8 cellular contexts compared by ENCODE assay signal in the genomic region with DNA sequence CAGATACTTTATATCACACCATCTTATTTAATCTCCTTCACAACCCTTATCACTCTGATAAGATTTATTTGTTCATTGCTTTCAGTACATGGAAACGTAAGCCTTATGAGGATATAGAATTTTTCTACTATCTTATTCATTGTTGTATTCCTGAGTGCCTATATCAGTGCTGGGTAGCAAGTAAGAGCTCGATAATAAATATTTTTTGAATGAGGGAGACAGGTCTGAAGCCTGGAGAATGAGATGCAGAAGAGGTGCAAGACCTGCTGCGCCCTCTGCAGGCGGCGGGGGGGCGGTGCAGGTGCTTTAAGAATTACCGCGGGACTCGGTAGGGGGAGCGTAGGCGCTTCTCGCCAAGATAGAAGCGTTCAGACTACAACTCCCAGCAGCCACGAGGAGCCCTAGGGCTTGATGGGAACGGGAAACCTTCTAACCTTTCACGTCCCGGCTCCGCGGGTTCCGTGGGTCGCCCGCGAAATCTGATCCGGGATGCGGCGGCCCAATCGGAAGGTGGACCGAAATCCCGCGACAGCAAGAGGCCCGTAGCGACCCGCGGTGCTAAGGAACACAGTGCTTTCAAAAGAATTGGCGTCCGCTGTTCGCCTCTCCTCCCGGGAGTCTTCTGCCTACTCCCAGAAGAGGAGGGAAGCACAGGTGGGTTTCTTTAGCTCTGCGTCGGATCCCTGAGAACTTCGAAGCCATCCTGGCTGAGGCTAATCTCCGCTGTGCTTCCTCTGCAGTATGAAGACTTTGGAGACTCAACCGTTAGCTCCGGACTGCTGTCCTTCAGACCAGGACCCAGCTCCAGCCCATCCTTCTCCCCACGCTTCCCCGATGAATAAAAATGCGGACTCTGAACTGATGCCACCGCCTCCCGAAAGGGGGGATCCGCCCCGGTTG. TPM values are rescaled to one million over a fixed set of nuclear protein-coding genes. Genes with fewer than 3 reads are reported as not detected.
DNase-seq lines count a peak whose midpoint lies in the region; ATAC-seq lines count a peak whose summit lies in the region.

Gene WRAP53, plus strand, starts transcription at position 570 of the 900 bp plus-strand sequence. Its CDS starts 172 bp downstream, at position 742.

- DNase-seq in COR-L47 (lab: John Stamatoyannopoulos, UW), result peak; percentile 83
- DNase-seq in HT-29 (ENCODE audit: low spot score), result peak; percentile 92
- DNase-seq in NK-92 treated with Interleukin-12 subunit alpha and Interleukin-12 subunit beta, amount 100 ng/mL, for 24 hours (lab: John Stamatoyannopoulos, UW), result peak; percentile 79
- DNase-seq in activated CD8-positive, alpha-beta memory T cell treated with anti-CD3 and anti-CD28 coated beads for 24 hours, result peak; percentile 98
- peak; percentile 94 for DNase-seq in effector CD8-positive, alpha-beta T cell (lab: John Stamatoyannopoulos, UW)
- peak; percentile 99 for DNase-seq in lung microvascular endothelial cell (ENCODE audit: low read depth in 2 of 2)
- DNase-seq in stimulated activated CD4-positive, alpha-beta T cell treated with anti-CD3 and anti-CD28 coated beads, TNF-alpha, amount 100 ng/mL, for 48 hours (ENCODE audit: low read depth in 3 of 3), result peak; percentile 90 to 95 (median 93)

- peak; percentile 75 for ATAC-seq in GM19468 (IDR thresholded peaks at IDR 0.05; ENCODE audit: extremely low read depth, unreplicated experiment)

RNA-seq across cellular contexts. Expression of gene WRAP53, which starts in this region (rescaled TPM):
- 18.5 and 23.0 TPM in 2 replicates for total RNA-seq in HT-29 (2014; rRNA removed; shearing (Covaris generic))
- 6.1 and 6.9 TPM in 2 replicates for total RNA-seq in lung microvascular endothelial cell

Comparison
In these comparisons a context has a peak if more than half of its experiments do, and no peak if none do; other contexts are left out.
1. Peak in every context shown above with its lines: DNase-seq and ATAC-seq.